8 cellular contexts compared by ENCODE assay signal in the genomic region with DNA sequence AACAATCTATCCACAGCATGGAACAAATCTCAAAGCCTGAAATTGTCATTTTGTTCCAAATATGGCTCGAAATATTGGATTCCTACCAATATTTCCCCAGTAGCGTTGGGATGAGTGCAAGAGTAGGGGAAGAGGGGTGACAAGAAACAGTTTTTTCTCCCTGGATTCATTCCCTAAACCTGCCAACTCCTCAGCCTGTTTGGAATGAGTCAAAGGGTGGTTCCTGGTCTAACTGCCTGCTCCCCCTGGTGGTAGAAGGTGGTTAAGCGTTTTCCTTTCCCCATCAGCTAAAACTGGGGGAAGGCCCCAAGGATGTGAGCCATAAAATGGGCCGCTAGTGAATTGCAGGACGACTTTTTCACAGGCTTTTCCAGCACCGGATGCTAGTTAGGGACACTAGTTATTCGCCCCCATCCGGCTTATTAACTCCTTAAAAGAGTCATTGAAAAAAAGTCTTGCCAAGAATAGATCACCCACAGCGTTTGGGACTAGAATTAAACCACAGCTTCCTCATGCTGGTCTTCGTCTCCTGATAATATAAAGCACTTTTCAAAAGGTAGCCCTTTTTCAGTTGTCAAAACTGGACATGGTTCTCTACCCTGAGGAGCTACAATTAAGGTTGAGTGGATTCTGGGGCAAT.
DNase-seq lines count a peak whose midpoint lies in the region; ATAC-seq, FAIRE-seq and TF ChIP-seq lines count a peak whose summit lies in the region.

No MANE protein-coding gene starts in this region.

- no peaks in the 10 kb centered on the region for H3K79me2 ChIP-seq in endothelial cell of umbilical vein (ENCODE audit: control insufficient read depth, insufficient read depth, low read length)

- H3K4me2 ChIP-seq in endothelial cell of umbilical vein (ENCODE audit: insufficient read depth, low read length): no peak overlapping the region

- intact Hi-C loops in endothelial cell of umbilical vein (cut with micrococcal nuclease): loop anchor here (1.0 to 5.0 kb wide), 5 partner anchors 32 to 370 kb away; no protein-coding TSS in a partner anchor

- H3K36me3 ChIP-seq in endothelial cell of umbilical vein (ENCODE audit: control insufficient read depth in 2 of 2, extremely low read depth in 1 of 2, insufficient read depth in 2 of 2, low read length in 2 of 2): no peaks in the 10 kb centered on the region

- peak; percentile 82 for FAIRE-seq in endothelial cell of umbilical vein (lab: Jason Lieb, UNC)

- H3K4me3 ChIP-seq in endothelial cell of umbilical vein (replicated peaks in 1 of 3; ENCODE audit: insufficient read depth in 1 of 3, low read depth in 1 of 3, low read length in 3 of 3): no peak overlapping the region

- H3K4me3 Mint-ChIP-seq in naive B cell: no peak overlapping the region

- CTCF ChIA-PET in endothelial cell of umbilical vein (lab: Charles Lee): interaction anchor here (0.6 to 8.5 kb wide), 32 partner anchors 8 to 197 kb away, joined by 3 to 217 read pairs (median 4); no protein-coding TSS in a partner anchor

- H3K27me3 Mint-ChIP-seq in naive B cell: no peaks in the 10 kb centered on the region

- H3K36me3 Mint-ChIP-seq in naive B cell: no peaks in the 10 kb centered on the region

- peak; percentile 16 for DNase-seq in DMS153 (lab: John Stamatoyannopoulos, UW)
- DNase-seq in DMS153 treated with DMSO at 0.1 percent for 48 hours (lab: John Stamatoyannopoulos, UW; ENCODE audit: unreplicated experiment): no peak
- peak; percentile 14 to 38 for DNase-seq in NCI-H524 (lab: John Stamatoyannopoulos, UW)
- peak; percentile 19 to 38 for DNase-seq in activated CD8-positive, alpha-beta memory T cell treated with anti-CD3 and anti-CD28 coated beads for 1 hour (ENCODE audit: extremely low read depth in 1 of 2, low read depth in 1 of 2)
- DNase-seq in endothelial cell of umbilical vein (ENCODE audit: low read depth, low spot score): peak; percentile 58
- peak; percentile 33 for DNase-seq in naive B cell
- peak; percentile 20 to 59 (median 36) for DNase-seq in stimulated activated naive CD4-positive, alpha-beta T cell (lab: John Stamatoyannopoulos, UW)

- H3K27ac ChIP-seq in endothelial cell of umbilical vein (ENCODE audit: insufficient read depth, low read depth, low read length): no peak overlapping the region

- no peaks in the 10 kb centered on the region for H3K9me3 Mint-ChIP-seq in naive B cell

- H3K27me3 ChIP-seq in endothelial cell of umbilical vein (ENCODE audit: control insufficient read depth in 2 of 2, insufficient read depth in 2 of 2, low read length in 2 of 2): no peaks in the 10 kb centered on the region

- peak; percentile 85 to 90 for TF ChIP-seq CTCF in endothelial cell of umbilical vein (IDR thresholded peaks at IDR 0.05; ENCODE audit: extremely low read depth in 1 of 2, insufficient read depth in 1 of 2, low read depth in 1 of 2, low read length in 2 of 2)

- no peak overlapping the region for H3K9ac ChIP-seq in endothelial cell of umbilical vein (replicated peaks; ENCODE audit: extremely low read depth, insufficient read depth, low read length)

- peaks cover 3% of the 10 kb centered on the region for H3K4me1 ChIP-seq in endothelial cell of umbilical vein (ENCODE audit: control insufficient read depth, extremely low read depth, insufficient read depth, low read length)

- no peak overlapping the region for H3K27ac Mint-ChIP-seq in naive B cell

- H4K20me1 ChIP-seq in endothelial cell of umbilical vein (replicated peaks; ENCODE audit: control insufficient read depth, extremely low read depth, insufficient read depth, low read length): no peaks in the 10 kb centered on the region

- POLR2A ChIA-PET in endothelial cell of umbilical vein (lab: Charles Lee): no interaction called here

- H3K9me1 ChIP-seq in endothelial cell of umbilical vein (replicated peaks; ENCODE audit: control insufficient read depth, extremely low read depth, insufficient read depth, low read length): no peaks in the 10 kb centered on the region

- H2AFZ ChIP-seq in endothelial cell of umbilical vein (ENCODE audit: low read depth, low read length): no peak overlapping the region

- ATAC-seq in HG02798 (IDR thresholded peaks at IDR 0.05; ENCODE audit: poor library complexity, unreplicated experiment): peak; percentile 76
- ATAC-seq in naive B cell (ENCODE audit: low read depth in 2 of 2): no peak

- no peaks in the 10 kb centered on the region for H3K9me3 ChIP-seq in endothelial cell of umbilical vein (replicated peaks; ENCODE audit: control insufficient read depth, insufficient read depth, low read length)

- peaks cover 0 to 2% (median 0%) of the 10 kb centered on the region in 3 donors for H3K4me1 Mint-ChIP-seq in naive B cell

- dilution Hi-C loops in endothelial cell of umbilical vein (cut with MboI; ENCODE audit: extremely low pct_ligation_motif_present, low sequenced_read_pairs): no loop called here

- no TSS peak for BruUV-seq in endothelial cell of umbilical vein (replicated peaks; lab: Mats Ljungman, UMichigan)

- no peak for TF ChIP-seq POLR2A in endothelial cell of umbilical vein (IDR thresholded peaks at IDR 0.05; ENCODE audit: low read depth, low read length)

TF ChIP-seq in endothelial cell of umbilical vein, 7 proteins besides CTCF, POLR2A, EP300 and RAD21:
- TF ChIP-seq, protein P1, sequence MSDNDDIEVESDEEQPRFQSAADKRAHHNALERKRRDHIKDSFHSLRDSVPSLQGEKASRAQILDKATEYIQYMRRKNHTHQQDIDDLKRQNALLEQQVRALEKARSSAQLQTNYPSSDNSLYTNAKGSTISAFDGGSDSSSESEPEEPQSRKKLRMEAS (IDR thresholded peaks at IDR 0.05; ENCODE audit: insufficient read depth, insufficient read length): no peak
- TF ChIP-seq POLR2AphosphoS5 (IDR thresholded peaks at IDR 0.05; ENCODE audit: insufficient read depth, low read depth, low read length) (no peak), FOS (IDR thresholded peaks at IDR 0.05; ENCODE audit: borderline replicate concordance, insufficient read depth, low read length) (no peak), GATA2 (IDR thresholded peaks at IDR 0.05; ENCODE audit: insufficient read depth, insufficient read length, low read depth, low read length) (no peak), MYC (IDR thresholded peaks at IDR 0.05; ENCODE audit: low read depth, low read length) (no peak), EZH2 (IDR thresholded peaks at IDR 0.05; ENCODE audit: borderline replicate concordance, low read depth, low read length, severe bottlenecking) (no peak), JUN (IDR thresholded peaks at IDR 0.05; ENCODE audit: borderline replicate concordance, insufficient read depth, insufficient read length, low read depth) (no peak)
